11 cellular contexts compared by ENCODE assay signal in genomic region chr11:77559686-77560425, GRCh38. TPM values are rescaled to one million over a fixed set of nuclear protein-coding genes. Genes with fewer than 3 reads are reported as not detected.
A peak's percentile ranks its signal among the peaks of the same experiment; 100 is the strongest.
DNase-seq lines count a peak whose midpoint lies in the region; ATAC-seq and TF ChIP-seq lines count a peak whose summit lies in the region.
"Had no signal": no experiment of that assay in that cellular context is flagged by ENCODE, and none has a peak within 500 bp of the region (broad histone marks: within the 10 kb centered on the region; RNA-seq: fewer than 3 reads in every experiment).

No MANE protein-coding gene starts in this region.

- no peak overlapping the region for H3K27ac Mint-ChIP-seq in activated naive CD8-positive, alpha-beta T cell treated with anti-CD3 and anti-CD28 coated beads, Interleukin-2, amount 50 U/mL, for 24 hours
- no peak overlapping the region for H3K27ac Mint-ChIP-seq in activated naive CD8-positive, alpha-beta T cell treated with anti-CD3 and anti-CD28 coated beads for 36 hours

- no peak overlapping the region for H2AFZ ChIP-seq in SK-N-SH (ENCODE audit: low read depth)

- H3F3A ChIP-seq in SK-N-SH (replicated peaks; ENCODE audit: insufficient read depth): no peaks in the 10 kb centered on the region

- no peak for TF ChIP-seq RAD21 in SK-N-SH (IDR thresholded peaks at IDR 0.05; ENCODE audit: low read length)

- peaks cover 2% of the 10 kb centered on the region for H3K9me3 ChIP-seq in SK-N-SH

- no peaks in the 10 kb centered on the region for H3K9me2 ChIP-seq in SK-N-SH

- CTCF ChIA-PET in SK-N-SH (lab: Yijun Ruan, JAX): interaction anchor here (1.2 to 1.8 kb wide), 2 partner anchors 365 to 468 kb away, joined by 3 to 6 read pairs; no protein-coding TSS in a partner anchor

- no peaks in the 10 kb centered on the region for H3K36me3 ChIP-seq in SK-N-SH (replicated peaks in 1 of 2; ENCODE audit: control insufficient read depth in 1 of 2, insufficient read depth in 2 of 2, low read length in 1 of 2)
- H3K36me3 ChIP-seq: BLaER1 had no signal

- peaks cover 13% of the 10 kb centered on the region for H3K9me3 Mint-ChIP-seq in activated naive CD8-positive, alpha-beta T cell treated with anti-CD3 and anti-CD28 coated beads, Interleukin-2, amount 50 U/mL, for 24 hours
- H3K9me3 Mint-ChIP-seq in activated naive CD8-positive, alpha-beta T cell treated with anti-CD3 and anti-CD28 coated beads for 36 hours: peaks cover 7% of the 10 kb centered on the region

- H3K4me3 Mint-ChIP-seq in activated naive CD8-positive, alpha-beta T cell treated with anti-CD3 and anti-CD28 coated beads, Interleukin-2, amount 50 U/mL, for 24 hours: no peak overlapping the region
- no peak overlapping the region for H3K4me3 Mint-ChIP-seq in activated naive CD8-positive, alpha-beta T cell treated with anti-CD3 and anti-CD28 coated beads for 36 hours

- no peaks in the 10 kb centered on the region for H3K27me3 ChIP-seq in SK-N-SH (ENCODE audit: insufficient read depth)
- H3K27me3 ChIP-seq: BLaER1 had no signal

- no peaks in the 10 kb centered on the region for H3K27me3 Mint-ChIP-seq in activated naive CD8-positive, alpha-beta T cell treated with anti-CD3 and anti-CD28 coated beads, Interleukin-2, amount 50 U/mL, for 24 hours
- H3K27me3 Mint-ChIP-seq in activated naive CD8-positive, alpha-beta T cell treated with anti-CD3 and anti-CD28 coated beads for 36 hours: no peaks in the 10 kb centered on the region

- 61% methylated on average over 6 of the region's 6 CpGs for WGBS in SK-N-SH (ENCODE audit: low lambda C conversion rate)

- POLR2A ChIA-PET in SK-N-SH (lab: Yijun Ruan, JAX): no interaction called here

- H3K4me2 ChIP-seq in SK-N-SH: no peak overlapping the region
- H3K4me2 ChIP-seq: BLaER1 had no signal

- peak overlapping the region in 1 of 2 experiments; percentile 55; a peak in 2 of 4 replicates for H3K27ac ChIP-seq in SK-N-SH (ENCODE audit: low read depth in 2 of 2, low read length in 1 of 2)
- H3K27ac ChIP-seq: BLaER1 had no signal

- intact Hi-C loops in Right ventricle myocardium superior (cut with DNase I): no loop called here

- no peaks in the 10 kb centered on the region for H3K79me2 ChIP-seq in SK-N-SH (ENCODE audit: insufficient read depth)

- TF ChIP-seq CTCF in SK-N-SH (IDR thresholded peaks at IDR 0.05) (no peak), fibroblast of pulmonary artery (IDR thresholded peaks at IDR 0.05; ENCODE audit: low read length, missing control alignments) (no peak)

- H3K4me3 ChIP-seq in SK-N-SH (ENCODE audit: low read depth in 2 of 2, low read length in 1 of 2) (no peak overlapping the region), fibroblast of pulmonary artery (replicated peaks; ENCODE audit: low read depth, low read length) (no peak overlapping the region)
- H3K4me3 ChIP-seq: BLaER1 had no signal

- peak; percentile 40 for ATAC-seq in activated naive CD8-positive, alpha-beta T cell treated with anti-CD3 and anti-CD28 coated beads, Interleukin-2, amount 50 U/mL, for 24 hours
- ATAC-seq in Right ventricle myocardium superior (ENCODE audit: poor library complexity) (no peak), HG03432 (IDR thresholded peaks at IDR 0.05; ENCODE audit: unreplicated experiment) (no peak)
- ATAC-seq: right cardiac atrium had no signal

- peak in 1 of 2 experiments; percentile 59; a peak in 2 of 4 replicates for TF ChIP-seq EP300 in SK-N-SH (IDR thresholded peaks at IDR 0.05; ENCODE audit: borderline replicate concordance in 1 of 2, low read depth in 1 of 2, low read length in 1 of 2)

- H3K4me1 Mint-ChIP-seq in activated naive CD8-positive, alpha-beta T cell treated with anti-CD3 and anti-CD28 coated beads, Interleukin-2, amount 50 U/mL, for 24 hours: no peaks in the 10 kb centered on the region
- no peaks in the 10 kb centered on the region for H3K4me1 Mint-ChIP-seq in activated naive CD8-positive, alpha-beta T cell treated with anti-CD3 and anti-CD28 coated beads for 36 hours

- DNase-seq in activated naive CD8-positive, alpha-beta T cell treated with anti-CD3 and anti-CD28 coated beads, Interleukin-2, amount 50 U/mL, for 24 hours: no peak
- DNase-seq in activated naive CD8-positive, alpha-beta T cell treated with anti-CD3 and anti-CD28 coated beads for 36 hours: no peak
- DNase-seq in SK-N-SH (no peak), fibroblast of pulmonary artery (ENCODE audit: low read depth) (peak; percentile 51), stromal cell of bone marrow (ENCODE audit: low read depth) (peak; percentile 82), Right ventricle myocardium superior (no peak), DMS79 treated with DMSO at 0.1 percent for 48 hours (lab: John Stamatoyannopoulos, UW) (no peak)
- DNase-seq: NCI-H1436 treated with DMSO at 0.1 percent for 48 hours, right cardiac atrium had no signal

- peaks cover 0 to 4% of the 10 kb centered on the region in 2 experiments; a peak in 1 of 4 replicates for H3K4me1 ChIP-seq in SK-N-SH (ENCODE audit: control insufficient read depth in 1 of 2, insufficient read depth in 2 of 2, low read depth in 1 of 2, low read length in 1 of 2)
- H3K4me1 ChIP-seq: BLaER1 had no signal

- H4K20me1 ChIP-seq in SK-N-SH (ENCODE audit: insufficient read depth): no peaks in the 10 kb centered on the region
- H4K20me1 ChIP-seq: BLaER1 had no signal

- H3K9ac ChIP-seq in SK-N-SH: no peak overlapping the region
- H3K9ac ChIP-seq: BLaER1 had no signal

- H3K36me3 Mint-ChIP-seq in activated naive CD8-positive, alpha-beta T cell treated with anti-CD3 and anti-CD28 coated beads, Interleukin-2, amount 50 U/mL, for 24 hours (ENCODE audit: low read depth): peaks cover under 1% of the 10 kb centered on the region
- no peaks in the 10 kb centered on the region for H3K36me3 Mint-ChIP-seq in activated naive CD8-positive, alpha-beta T cell treated with anti-CD3 and anti-CD28 coated beads for 36 hours

TF ChIP-seq in SK-N-SH, 30 proteins besides CTCF, POLR2A, EP300 and RAD21 (continues in another document):
- TF ChIP-seq, protein P1, sequence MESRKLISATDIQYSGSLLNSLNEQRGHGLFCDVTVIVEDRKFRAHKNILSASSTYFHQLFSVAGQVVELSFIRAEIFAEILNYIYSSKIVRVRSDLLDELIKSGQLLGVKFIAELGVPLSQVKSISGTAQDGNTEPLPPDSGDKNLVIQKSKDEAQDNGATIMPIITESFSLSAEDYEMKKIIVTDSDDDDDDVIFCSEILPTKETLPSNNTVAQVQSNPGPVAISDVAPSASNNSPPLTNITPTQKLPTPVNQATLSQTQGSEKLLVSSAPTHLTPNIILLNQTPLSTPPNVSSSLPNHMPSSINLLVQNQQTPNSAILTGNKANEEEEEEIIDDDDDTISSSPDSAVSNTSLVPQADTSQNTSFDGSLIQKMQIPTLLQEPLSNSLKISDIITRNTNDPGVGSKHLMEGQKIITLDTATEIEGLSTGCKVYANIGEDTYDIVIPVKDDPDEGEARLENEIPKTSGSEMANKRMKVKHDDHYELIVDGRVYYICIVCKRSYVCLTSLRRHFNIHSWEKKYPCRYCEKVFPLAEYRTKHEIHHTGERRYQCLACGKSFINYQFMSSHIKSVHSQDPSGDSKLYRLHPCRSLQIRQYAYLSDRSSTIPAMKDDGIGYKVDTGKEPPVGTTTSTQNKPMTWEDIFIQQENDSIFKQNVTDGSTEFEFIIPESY (IDR thresholded peaks at IDR 0.05; ENCODE audit: borderline replicate concordance, low read depth): no peak
- TF ChIP-seq MAX (IDR thresholded peaks at IDR 0.05; ENCODE audit: low read depth) (peak; percentile 87), FOXJ3 (CRISPR knock-in tag; IDR thresholded peaks at IDR 0.05) (no peak), EZH2phosphoT487 (IDR thresholded peaks at IDR 0.05; ENCODE audit: borderline replicate concordance, low read depth) (no peak), USF2 (IDR thresholded peaks at IDR 0.05; ENCODE audit: borderline replicate concordance, low read depth, low read length) (no peak), NRF1 (IDR thresholded peaks at IDR 0.05; ENCODE audit: low read depth, low read length) (no peak), TEAD4 (IDR thresholded peaks at IDR 0.05; ENCODE audit: borderline replicate concordance, insufficient read depth) (no peak; the same call in 1 of the 2 replicates), SMC3 (IDR thresholded peaks at IDR 0.05; ENCODE audit: low read depth, low read length) (no peak), MEF2A (IDR thresholded peaks at IDR 0.05; ENCODE audit: borderline replicate concordance, low read depth) (no peak), TAF1 (IDR thresholded peaks at IDR 0.05; ENCODE audit: borderline replicate concordance, low read depth, low read length) (no peak), GABPA (IDR thresholded peaks at IDR 0.05; ENCODE audit: low read depth) (no peak), ELF1 (IDR thresholded peaks at IDR 0.05) (no peak), RFX5 (IDR thresholded peaks at IDR 0.05; ENCODE audit: low read length) (no peak), FOXM1 (IDR thresholded peaks at IDR 0.05; ENCODE audit: low read depth) (no peak), NFIC (IDR thresholded peaks at IDR 0.05; ENCODE audit: borderline replicate concordance) (no peak; the same call in 1 of the 2 replicates), GATA2 (CRISPR knock-in tag; IDR thresholded peaks at IDR 0.05) (no peak)

RNA-seq across cellular contexts. Expression of gene AQP11, which starts 29.9 kb away (rescaled TPM):
- under 1 TPM; 0.14 to 0.27 TPM for total RNA-seq in activated naive CD8-positive, alpha-beta T cell treated with anti-CD3 and anti-CD28 coated beads for 36 hours
- polyA plus RNA-seq in SK-N-SH (2012; rRNA removed): 1.8 and 1.9 TPM in 2 replicates
- polyA plus RNA-seq in SK-N-SH (2012; cell fraction: cytosol; rRNA removed): 1.2 and 1.8 TPM in 2 replicates
- 5.1 and 7.0 TPM in 2 replicates for polyA plus RNA-seq in SK-N-SH (2012; cell fraction: nucleus; rRNA removed)
- 0.91 TPM for total RNA-seq in Right ventricle myocardium superior

Comparison
In these comparisons a context has a peak if more than half of its experiments do, and no peak if none do; other contexts are left out.
1. DNase-seq: peak in fibroblast of pulmonary artery (single experiment) and stromal cell of bone marrow (single experiment); none in activated naive CD8-positive, alpha-beta T cell treated with anti-CD3 and anti-CD28 coated beads, Interleukin-2, amount 50 U/mL, for 24 hours (single experiment), activated naive CD8-positive, alpha-beta T cell treated with anti-CD3 and anti-CD28 coated beads for 36 hours (single experiment), SK-N-SH (single experiment), Right ventricle myocardium superior (single experiment) and DMS79 treated with DMSO at 0.1 percent for 48 hours (single experiment).